14 cellular contexts compared by ENCODE assay signal in genomic region chr2:189234991-189235390, GRCh38.
"Had no signal": no experiment of that assay in that cellular context is flagged by ENCODE, and none has a peak within 500 bp of the region (broad histone marks: within the 10 kb centered on the region; RNA-seq: fewer than 3 reads in every experiment).

No MANE protein-coding gene starts in this region.

- H3K4me3 ChIP-seq: body of pancreas, esophagus muscularis mucosa, left ventricle myocardium inferior, tibial nerve had no signal

- FAIRE-seq: urothelium cell line had no signal

- H3K27me3 ChIP-seq: body of pancreas, esophagus muscularis mucosa, tibial nerve had no signal

- H3K36me3 ChIP-seq: esophagus muscularis mucosa, left ventricle myocardium inferior, tibial nerve had no signal

- DNase-seq: activated CD4-positive, alpha-beta T cell treated with anti-CD3 and anti-CD28 coated beads, Interleukin-2, amount 50 U/mL, for 4 hours; activated naive CD4-positive, alpha-beta T cell treated with Interleukin-2 at 50 U/mL for 16 hours; activated naive CD8-positive, alpha-beta T cell treated with anti-CD3 and anti-CD28 coated beads, Interleukin-2, amount 10 ng/mL, durations not matched to agents 7 days and 5 days; body of pancreas; effector CD4-positive, alpha-beta T cell; foreskin melanocyte; head of caudate nucleus; left ventricle myocardium inferior; occipital lobe; SW 1271 had no signal

- ATAC-seq: activated T-helper 17 cell treated with anti-CD3 and anti-CD28 coated beads, Interleukin-2, amount 50 U/mL, for 72 hours; body of pancreas had no signal
